ENCODE assay signal across 24 cellular contexts in the genomic region with DNA sequence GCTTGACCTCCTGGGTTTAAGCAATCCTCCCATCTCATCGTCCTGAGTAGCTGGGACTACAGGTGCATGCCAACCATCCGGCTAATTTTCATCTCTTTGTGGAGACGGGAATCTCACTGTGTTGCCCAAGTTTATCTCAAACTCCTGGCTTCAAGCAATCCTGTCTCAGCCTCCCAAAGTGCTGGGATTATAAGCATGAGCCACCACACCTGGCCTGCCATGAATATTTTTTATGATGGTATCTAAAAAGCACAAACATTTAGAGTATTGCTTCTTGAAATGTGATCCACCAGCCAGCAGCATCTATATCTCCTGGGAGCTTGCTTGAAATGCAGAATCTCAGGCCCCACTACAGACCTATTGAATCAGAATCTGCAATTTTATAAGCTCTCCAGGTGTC.
"Had no signal": no experiment of that assay in that cellular context is flagged by ENCODE, and none has a peak within 500 bp of the region (broad histone marks: within the 10 kb centered on the region; RNA-seq: fewer than 3 reads in every experiment).

No MANE protein-coding gene starts in this region.

- H3K4me1 ChIP-seq: stomach, suprapubic skin, testis, thyroid gland, tibial artery, tibial nerve, transverse colon, upper lobe of right lung, uterus, vagina had no signal

- DNase-seq: stimulated activated CD4-positive, alpha-beta T cell treated with anti-CD3 and anti-CD28 coated beads, Interleukin-2, amount 100 ng/mL, for 48 hours; stimulated activated CD4-positive, alpha-beta T cell treated with anti-CD3 and anti-CD28 coated beads, Interleukin-4, amount 100 ng/mL, for 1 hour; stimulated activated CD4-positive, alpha-beta T cell treated with anti-CD3 and anti-CD28 coated beads, Interleukin-4, amount 100 ng/mL, for 24 hours; stimulated activated CD4-positive, alpha-beta T cell treated with anti-CD3 and anti-CD28 coated beads, Interleukin-4, amount 100 ng/mL, for 4 hours; stimulated activated CD8-positive, alpha-beta memory T cell treated with anti-CD3 and anti-CD28 coated beads, Interleukin-4, amount 100 ng/mL, for 48 hours; stimulated activated naive B cell treated with anti-CD40 and anti-IgM and Interleukin-4, amounts not matched to agents 10 μg/mL and 1 μg/mL and 100 μg/mL, for 72 hours; stimulated activated naive CD4-positive, alpha-beta T cell; stimulated activated naive CD4-positive, alpha-beta T cell treated with Interleukin-2 at 50 U/mL for 16 hours; stimulated activated naive CD8-positive, alpha-beta T cell treated with anti-CD3 and anti-CD28 coated beads, Interleukin-15, amount 100 ng/mL, for 72 hours; stimulated activated naive CD8-positive, alpha-beta T cell treated with anti-CD3 and anti-CD28 coated beads, Interleukin-15, Interleukin-2, amounts not matched to agents 100 U/mL and 50 U/mL, for 24 hours; stomach; substantia nigra; testis; thyroid gland; tibial artery; transverse colon; upper lobe of left lung; upper lobe of right lung; uterus had no signal

- H3K4me3 ChIP-seq: stomach, suprapubic skin, testis, thoracic aorta, thyroid gland, tibial artery, tibial nerve, transverse colon, upper lobe of left lung, upper lobe of right lung, uterus, vagina had no signal

- ATAC-seq: stimulated activated memory B cell treated with anti-CD40 and anti-IgM and Interleukin-4, amounts not matched to agents 10 μg/mL and 1 μg/mL and 100 μg/mL, for 72 hours; stimulated activated naive B cell treated with anti-CD40 and anti-IgM and Interleukin-4, amounts not matched to agents 10 μg/mL and 1 μg/mL and 100 μg/mL, for 72 hours; stimulated activated naive CD8-positive, alpha-beta T cell treated with anti-CD3 and anti-CD28 coated beads, Interleukin-15, amount 100 ng/mL, for 72 hours; stimulated activated naive CD8-positive, alpha-beta T cell treated with anti-CD3 and anti-CD28 coated beads, Interleukin-15, Interleukin-2, amounts not matched to agents 100 U/mL and 50 U/mL, for 24 hours; upper lobe of right lung had no signal

- H3K27me3 ChIP-seq: suprapubic skin, testis, thyroid gland, tibial artery, tibial nerve, transverse colon, upper lobe of left lung, upper lobe of right lung, uterus, vagina had no signal

- H3K36me3 ChIP-seq: stomach, suprapubic skin, thoracic aorta, thyroid gland, tibial artery, tibial nerve, transverse colon, upper lobe of left lung, upper lobe of right lung, uterus, vagina had no signal

- H3K9me3 ChIP-seq: stomach, suprapubic skin, testis, thoracic aorta, thyroid gland, tibial nerve, transverse colon, upper lobe of left lung, upper lobe of right lung, uterus, vagina had no signal

- H3K27ac ChIP-seq: stomach, suprapubic skin, testis, thoracic aorta, thyroid gland, tibial artery, tibial nerve, transverse colon, upper lobe of left lung, upper lobe of right lung, uterus, vagina had no signal
